Comparison of ENCODE assay signal across 27 cellular contexts in the genomic region with DNA sequence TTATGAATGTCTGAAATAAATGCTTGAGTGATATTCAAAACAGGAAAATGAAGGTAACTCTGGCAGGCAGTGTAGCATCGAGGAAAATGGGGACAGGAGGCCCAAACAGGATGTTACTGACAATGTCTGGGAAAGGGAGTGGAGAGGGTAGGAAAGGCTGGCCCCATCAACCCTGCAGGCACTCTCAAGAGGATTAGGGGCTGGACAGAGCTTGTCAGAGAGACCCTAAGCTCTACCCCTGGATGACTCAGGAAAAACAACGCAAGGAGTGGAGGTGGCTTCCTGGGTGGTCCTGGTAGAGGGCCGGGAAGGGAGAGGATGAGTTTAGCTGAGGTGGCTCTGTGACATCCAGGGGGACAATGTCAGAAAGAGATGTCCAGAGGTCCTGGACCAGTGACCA.
DNase-seq lines count a peak whose midpoint lies in the region; ATAC-seq and TF ChIP-seq lines count a peak whose summit lies in the region.
"Had no signal": no experiment of that assay in that cellular context is flagged by ENCODE, and none has a peak within 500 bp of the region (broad histone marks: within the 10 kb centered on the region; RNA-seq: fewer than 3 reads in every experiment).

No MANE protein-coding gene starts in this region.

- peaks cover 9% of the 10 kb centered on the region for H3K36me3 Mint-ChIP-seq in CD4-positive, CD25-positive, alpha-beta regulatory T cell

- H3K9me3 ChIP-seq in CD4-positive, CD25-positive, alpha-beta regulatory T cell (ENCODE audit: control insufficient read depth in 2 of 2, low read length in 2 of 2) = no peaks in the 10 kb centered on the region
- H3K9me3 ChIP-seq in SJCRH30 (replicated peaks) (no peaks in the 10 kb centered on the region), parathyroid adenoma (ENCODE audit: control insufficient read depth, low read length) (no peaks in the 10 kb centered on the region)
- H3K9me3 ChIP-seq: thoracic aorta had no signal

- H3K36me3 ChIP-seq in CD4-positive, CD25-positive, alpha-beta regulatory T cell (ENCODE audit: control insufficient read depth, insufficient read depth, low read length) = no peaks in the 10 kb centered on the region
- H3K36me3 ChIP-seq in SJCRH30 = no peaks in the 10 kb centered on the region
- no peaks in the 10 kb centered on the region for H3K36me3 ChIP-seq in parathyroid adenoma (ENCODE audit: control insufficient read depth, insufficient read depth, low read length)
- H3K36me3 ChIP-seq: breast epithelium, thoracic aorta had no signal

- no peak for ATAC-seq in CD4-positive, CD25-positive, alpha-beta regulatory T cell (ENCODE audit: low read depth in 2 of 2)
- ATAC-seq: activated CD4-positive, alpha-beta T cell treated with anti-CD3 and anti-CD28 coated beads for 36 hours; activated CD8-positive, alpha-beta T cell treated with anti-CD3 and anti-CD28 coated beads for 36 hours had no signal

- H3K4me3 Mint-ChIP-seq in CD4-positive, CD25-positive, alpha-beta regulatory T cell = no peak overlapping the region
- H3K4me3 Mint-ChIP-seq: activated CD4-positive, alpha-beta T cell treated with anti-CD3 and anti-CD28 coated beads for 36 hours; activated CD8-positive, alpha-beta T cell treated with anti-CD3 and anti-CD28 coated beads for 36 hours; activated naive CD8-positive, alpha-beta T cell; immature natural killer cell had no signal

- H3K4me3 ChIP-seq in CD4-positive, CD25-positive, alpha-beta regulatory T cell (ENCODE audit: low read depth, low read length) = no peak overlapping the region
- H3K4me3 ChIP-seq in SJCRH30 = no peak overlapping the region
- H3K4me3 ChIP-seq in parathyroid adenoma (ENCODE audit: low read depth, low read length) = no peak overlapping the region
- H3K4me3 ChIP-seq: breast epithelium, skin epidermis, thoracic aorta had no signal

- H3K9me3 Mint-ChIP-seq in CD4-positive, CD25-positive, alpha-beta regulatory T cell = peaks cover 0 to 12% (median 0%) of the 10 kb centered on the region in 7 donors
- H3K9me3 Mint-ChIP-seq: activated CD8-positive, alpha-beta T cell treated with anti-CD3 and anti-CD28 coated beads for 36 hours had no signal

- no peak for TF ChIP-seq CTCF in parathyroid adenoma (IDR thresholded peaks at IDR 0.05)

- H2AFZ ChIP-seq in parathyroid adenoma = no peak overlapping the region

- no peaks in the 10 kb centered on the region for H3K27me3 ChIP-seq in CD4-positive, CD25-positive, alpha-beta regulatory T cell (ENCODE audit: control insufficient read depth, insufficient read depth, low read length)
- H3K27me3 ChIP-seq in SJCRH30 = no peaks in the 10 kb centered on the region
- H3K27me3 ChIP-seq in parathyroid adenoma (ENCODE audit: control insufficient read depth, insufficient read depth, low read length) = no peaks in the 10 kb centered on the region
- H3K27me3 ChIP-seq: breast epithelium had no signal

- H3K4me2 ChIP-seq in parathyroid adenoma (ENCODE audit: low read length) = no peak overlapping the region

- no peaks in the 10 kb centered on the region for H3K27me3 Mint-ChIP-seq in CD4-positive, CD25-positive, alpha-beta regulatory T cell
- H3K27me3 Mint-ChIP-seq: activated CD4-positive, alpha-beta T cell treated with anti-CD3 and anti-CD28 coated beads for 36 hours; activated CD8-positive, alpha-beta T cell treated with anti-CD3 and anti-CD28 coated beads for 36 hours; activated naive CD8-positive, alpha-beta T cell had no signal

- H3K4me1 ChIP-seq in CD4-positive, CD25-positive, alpha-beta regulatory T cell (ENCODE audit: control insufficient read depth, insufficient read depth, low read length, poor library complexity, severe bottlenecking) = peaks cover 8% of the 10 kb centered on the region
- peaks cover 13% of the 10 kb centered on the region; the same call in 1 of the 2 replicates for H3K4me1 ChIP-seq in SJCRH30
- no peaks in the 10 kb centered on the region for H3K4me1 ChIP-seq in parathyroid adenoma
- H3K4me1 ChIP-seq: breast epithelium had no signal

- no peak for DNase-seq in CD4-positive, CD25-positive, alpha-beta regulatory T cell
- peak; percentile 53 to 65 for DNase-seq in SJCRH30
- peak; percentile 37 for DNase-seq in iPS-NIHi7 (ENCODE audit: extremely low spot score)
- DNase-seq in NCI-H2171 (lab: John Stamatoyannopoulos, UW) = no peak
- no peak for DNase-seq in stimulated activated CD4-positive, alpha-beta T cell treated with anti-CD3 and anti-CD28 coated beads, Interleukin-4, amount 100 ng/mL, for 1 hour
- DNase-seq in SKM-1 (lab: John Stamatoyannopoulos, UW; ENCODE audit: unreplicated experiment) = no peak
- DNase-seq: activated CD4-positive, alpha-beta T cell treated with anti-CD3 and anti-CD28 coated beads for 36 hours; activated CD8-positive, alpha-beta T cell treated with anti-CD3 and anti-CD28 coated beads for 36 hours; C1 segment of cervical spinal cord; DMS79 treated with DMSO at 0.1 percent for 48 hours; hypothalamus; immature natural killer cell; Karpas-422; left cardiac atrium; NCI-H1436 treated with DMSO at 0.1 percent for 48 hours; NCI-H2081 treated with DMSO at 0.1 percent for 48 hours; NCI-H226; Right ventricle myocardium superior; stimulated activated naive CD4-positive, alpha-beta T cell treated with Interleukin-2 at 50 U/mL for 16 hours; SW 1271; T-helper 9 cell had no signal

- peak overlapping the region in 2 of 3 donors; percentile 58 to 84 for H3K27ac Mint-ChIP-seq in CD4-positive, CD25-positive, alpha-beta regulatory T cell
- H3K27ac Mint-ChIP-seq: activated CD4-positive, alpha-beta T cell treated with anti-CD3 and anti-CD28 coated beads for 36 hours; activated CD8-positive, alpha-beta T cell treated with anti-CD3 and anti-CD28 coated beads for 36 hours; activated naive CD8-positive, alpha-beta T cell had no signal

- no peaks in the 10 kb centered on the region for H3K79me2 ChIP-seq in parathyroid adenoma

- H3K27ac ChIP-seq in CD4-positive, CD25-positive, alpha-beta regulatory T cell (ENCODE audit: insufficient read depth, low read length, poor library complexity, severe bottlenecking) = no peak overlapping the region
- no peak overlapping the region for H3K27ac ChIP-seq in SJCRH30
- H3K27ac ChIP-seq in parathyroid adenoma = peak overlapping the region; percentile 40
- H3K27ac ChIP-seq: breast epithelium, epithelial cell of prostate, thoracic aorta had no signal

- H3K9ac ChIP-seq in parathyroid adenoma = no peak overlapping the region

- peaks cover 4 to 27% (median 11%) of the 10 kb centered on the region in 4 donors for H3K4me1 Mint-ChIP-seq in CD4-positive, CD25-positive, alpha-beta regulatory T cell

Comparison
In these comparisons a context has a peak if more than half of its experiments do, and no peak if none do; other contexts are left out.
1. DNase-seq: peak in SJCRH30 (2 of 2) and iPS-NIHi7 (single experiment); none in CD4-positive, CD25-positive, alpha-beta regulatory T cell (0 of 3), NCI-H2171 (single experiment), stimulated activated CD4-positive, alpha-beta T cell treated with anti-CD3 and anti-CD28 coated beads, Interleukin-4, amount 100 ng/mL, for 1 hour (single experiment) and SKM-1 (single experiment).